ENCODE assay signal across 8 cellular contexts in the genomic region with DNA sequence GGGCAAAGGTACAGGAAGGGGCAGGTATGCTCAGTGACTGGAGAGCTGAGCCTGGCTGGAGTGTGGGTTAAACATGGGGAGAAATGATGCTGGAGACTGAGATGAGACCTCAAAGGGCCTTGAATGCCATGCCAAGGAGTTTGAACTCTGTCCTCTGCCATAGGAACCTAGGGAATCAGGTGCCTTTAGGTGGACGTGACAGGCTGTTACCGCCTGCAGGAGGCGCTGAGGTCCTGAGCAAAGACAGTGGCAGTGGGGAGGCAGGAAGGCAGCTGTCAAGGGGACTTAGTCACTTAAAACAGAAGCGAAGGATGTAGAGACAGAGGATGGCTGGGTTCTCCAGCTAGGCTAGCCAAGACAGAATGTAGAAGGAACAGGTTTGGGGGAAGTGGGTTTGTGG. TPM values are rescaled to one million over a fixed set of nuclear protein-coding genes. Genes with fewer than 3 reads are reported as not detected.
DNase-seq lines count a peak whose midpoint lies in the region; ATAC-seq and TF ChIP-seq lines count a peak whose summit lies in the region.

No MANE protein-coding gene starts in this region.

- DNase-seq in D341Med (ENCODE audit: low spot score): peak; percentile 79
- peak; percentile 55 for DNase-seq in Jurkat, Clone E6-1 (ENCODE audit: low read depth, low spot score)
- DNase-seq in activated T-cell treated with anti-CD3 and anti-CD28 coated beads, Interleukin-2, amount 50 U/mL, for 48 hours: peak; percentile 48 to 63
- DNase-seq in lower lobe of right lung: no peak
- DNase-seq in GM19238 (ENCODE audit: insufficient read length, low spot score): no peak
- no peak for DNase-seq in NCI-H2171 treated with DMSO at 0.1 percent for 48 hours (lab: John Stamatoyannopoulos, UW)
- no peak for DNase-seq in testis

- WGBS in testis, 2 donors: 85 to 89% methylated on average over 4 of the region's 4 CpGs

- no peak for ATAC-seq in lower lobe of right lung
- ATAC-seq in GM18861 (IDR thresholded peaks at IDR 0.05; ENCODE audit: unreplicated experiment): no peak

- H3K4me3 ChIP-seq in Jurkat, Clone E6-1 (ENCODE audit: low read length): no peak overlapping the region
- no peak overlapping the region for H3K4me3 ChIP-seq in lower lobe of right lung
- no peak overlapping the region for H3K4me3 ChIP-seq in testis

- H3K9me3 ChIP-seq in lower lobe of right lung (no peaks in the 10 kb centered on the region), testis (no peaks in the 10 kb centered on the region)

- H3K36me3 ChIP-seq in lower lobe of right lung: peaks cover 100% of the 10 kb centered on the region
- H3K36me3 ChIP-seq in testis (ENCODE audit: low read depth, missing control alignments): peaks cover 5% of the 10 kb centered on the region

- TF ChIP-seq CTCF in lower lobe of right lung (IDR thresholded peaks at IDR 0.05): peak; percentile 26
- TF ChIP-seq CTCF in testis (IDR thresholded peaks at IDR 0.05): no peak

- no peaks in the 10 kb centered on the region for H3K27me3 ChIP-seq in lower lobe of right lung (ENCODE audit: low read depth)
- no peaks in the 10 kb centered on the region for H3K27me3 ChIP-seq in testis

- no peaks in the 10 kb centered on the region for H3K4me1 ChIP-seq in lower lobe of right lung
- H3K4me1 ChIP-seq in testis: no peaks in the 10 kb centered on the region

- intact Hi-C loops in lower lobe of right lung (cut with DNase I): no loop called here
- intact Hi-C loops in testis (cut with DNase I; ENCODE audit: low total_unique reads): no loop called here

- H3K27ac ChIP-seq in lower lobe of right lung (no peak overlapping the region), testis (no peak overlapping the region)

- no peak for TF ChIP-seq POLR2A in testis (IDR thresholded peaks at IDR 0.05)

RNA-seq across cellular contexts. Expression of a gene that starts 9.1 kb away (rescaled TPM):
- 537 TPM for polyA plus RNA-seq in Jurkat, Clone E6-1 (2012; ENCODE audit: insufficient read depth, insufficient read length)
- 128 TPM for total RNA-seq in lower lobe of right lung
- 100 to 1,000 TPM; 111 to 113 TPM for total RNA-seq in testis
- polyA plus RNA-seq in testis (ENCODE audit: insufficient read depth, low read depth, low replicate concordance): 144 TPM

RNA-seq across cellular contexts. Expression of a gene that starts 13.5 kb away (rescaled TPM):
- polyA plus RNA-seq in Jurkat, Clone E6-1 (2012; ENCODE audit: insufficient read depth, insufficient read length): 29.7 TPM
- 53.5 TPM for total RNA-seq in lower lobe of right lung
- 10 to 100 TPM in 1 of 2 donors, 1 to 10 TPM in 1; 8.1 to 20.9 TPM for total RNA-seq in testis
- polyA plus RNA-seq in testis (ENCODE audit: insufficient read depth, low read depth, low replicate concordance): 21.2 TPM

RNA-seq across cellular contexts. Expression of a gene that starts 31.5 kb away (rescaled TPM):
- polyA plus RNA-seq in Jurkat, Clone E6-1 (2012; ENCODE audit: insufficient read depth, insufficient read length): 93.8 TPM
- 31.3 TPM for total RNA-seq in lower lobe of right lung
- total RNA-seq in testis: 10 to 100 TPM; 13.9 to 14.3 TPM
- 25.7 TPM for polyA plus RNA-seq in testis (ENCODE audit: insufficient read depth, low read depth, low replicate concordance)

RNA-seq across cellular contexts. Expression of a gene that starts 37.7 kb away (rescaled TPM):
- 42.4 TPM for polyA plus RNA-seq in Jurkat, Clone E6-1 (2012; ENCODE audit: insufficient read depth, insufficient read length)
- total RNA-seq in lower lobe of right lung (44.8 TPM), testis (10 to 100 TPM; 47.2 to 56.7 TPM)
- polyA plus RNA-seq in testis (ENCODE audit: insufficient read depth, low read depth, low replicate concordance): 34.8 TPM

RNA-seq across cellular contexts. Expression of a gene that starts 56.5 kb away (rescaled TPM):
- polyA plus RNA-seq in Jurkat, Clone E6-1 (2012; ENCODE audit: insufficient read depth, insufficient read length): 79.5 TPM
- total RNA-seq in lower lobe of right lung (135 TPM), testis (100 to 1,000 TPM; 157 to 176 TPM)
- 86.9 TPM for polyA plus RNA-seq in testis (ENCODE audit: insufficient read depth, low read depth, low replicate concordance)

Comparison
In these comparisons a context has a peak if more than half of its experiments do, and no peak if none do; other contexts are left out.
1. DNase-seq: peak in D341Med (single experiment), Jurkat, Clone E6-1 (single experiment) and activated T-cell treated with anti-CD3 and anti-CD28 coated beads, Interleukin-2, amount 50 U/mL, for 48 hours (2 of 2); none in lower lobe of right lung (single experiment), GM19238 (single experiment), NCI-H2171 treated with DMSO at 0.1 percent for 48 hours (single experiment) and testis (single experiment).